21 cellular contexts compared by ENCODE assay signal in the genomic region with DNA sequence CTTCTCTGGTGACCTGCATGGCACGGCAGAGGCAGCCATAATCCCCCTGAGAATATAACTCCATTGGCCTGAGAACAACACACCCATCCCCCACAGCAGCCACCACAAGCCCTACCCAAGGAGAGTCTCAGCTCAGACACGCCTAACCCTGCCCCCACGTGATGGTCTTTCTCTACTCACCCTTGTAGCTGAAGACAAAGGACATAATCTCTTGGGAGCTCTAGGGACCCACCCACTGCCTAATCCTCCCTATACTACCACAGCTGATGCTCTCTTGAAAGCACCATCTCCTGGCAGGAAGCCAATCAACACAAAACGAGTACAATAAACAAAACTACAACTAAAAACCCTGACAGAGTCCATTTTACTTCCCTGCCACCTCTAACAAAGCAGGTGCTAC. TPM values are rescaled to one million over a fixed set of nuclear protein-coding genes. Genes with fewer than 3 reads are reported as not detected.
DNase-seq lines count a peak whose midpoint lies in the region; ATAC-seq and TF ChIP-seq lines count a peak whose summit lies in the region.
"Had no signal": no experiment of that assay in that cellular context is flagged by ENCODE, and none has a peak within 500 bp of the region (broad histone marks: within the 10 kb centered on the region; RNA-seq: fewer than 3 reads in every experiment).

No MANE protein-coding gene starts in this region.

- H3K36me3 Mint-ChIP-seq in endodermal cell (ENCODE audit: low read depth) (peaks cover 4% of the 10 kb centered on the region), nephron progenitor cell (ENCODE audit: low read depth) (no peaks in the 10 kb centered on the region)
- H3K36me3 Mint-ChIP-seq: activated naive CD8-positive, alpha-beta T cell treated with anti-CD3 and anti-CD28 coated beads, Interleukin-2, amount 10 ng/mL, durations not matched to agents 7 days and 5 days had no signal

- H3K27ac Mint-ChIP-seq in endodermal cell (peak overlapping the region; percentile 69), nephron progenitor cell (no peak overlapping the region)
- H3K27ac Mint-ChIP-seq: activated CD4-positive, alpha-beta T cell treated with anti-CD3 and anti-CD28 coated beads, Interleukin-2, amount 10 ng/mL, durations not matched to agents 24 days and 14 days; activated naive CD8-positive, alpha-beta T cell treated with anti-CD3 and anti-CD28 coated beads, Interleukin-2, amount 10 ng/mL, durations not matched to agents 7 days and 5 days; activated T-helper 2 cell treated with anti-CD3 and anti-CD28 coated beads, Interferon-gamma antibody, Interleukin-2, Interleukin-4, amounts not matched to agents 10 μg/mL and 5 μg/mL and 100 μg/mL, durations not matched to agents 14 hours and 24 hours and 36 hours; effector memory CD8-positive, alpha-beta T cell had no signal

- H3K27ac ChIP-seq in HEK293 (ENCODE audit: extremely low read depth, low read depth, low read length) (peak overlapping the region; percentile 85), endodermal cell (ENCODE audit: low read depth, low read length) (no peak overlapping the region)
- H3K27ac ChIP-seq: RWPE1, upper lobe of left lung had no signal

- no peak overlapping the region for H3K4me3 ChIP-seq in HEK293 (ENCODE audit: low read depth, low read length)
- peak overlapping the region; percentile 2 for H3K4me3 ChIP-seq in endodermal cell (ENCODE audit: low read length)
- H3K4me3 ChIP-seq: lung, upper lobe of left lung had no signal

- peaks cover 4% of the 10 kb centered on the region for H3K27me3 Mint-ChIP-seq in endodermal cell (ENCODE audit: insufficient read depth)
- no peaks in the 10 kb centered on the region for H3K27me3 Mint-ChIP-seq in nephron progenitor cell (ENCODE audit: low read depth, poor library complexity)
- H3K27me3 Mint-ChIP-seq: activated CD4-positive, alpha-beta T cell treated with anti-CD3 and anti-CD28 coated beads, Interleukin-2, amount 10 ng/mL, durations not matched to agents 24 days and 14 days had no signal

- no peak overlapping the region for H3K4me3 Mint-ChIP-seq in endodermal cell
- H3K4me3 Mint-ChIP-seq in nephron progenitor cell, result no peak overlapping the region
- H3K4me3 Mint-ChIP-seq: activated CD4-positive, alpha-beta T cell treated with anti-CD3 and anti-CD28 coated beads, Interleukin-2, amount 10 ng/mL, durations not matched to agents 24 days and 14 days; activated naive CD8-positive, alpha-beta T cell treated with anti-CD3 and anti-CD28 coated beads, Interleukin-2, amount 10 ng/mL, durations not matched to agents 7 days and 5 days; effector memory CD8-positive, alpha-beta T cell had no signal

- no peaks in the 10 kb centered on the region for H3K27me3 ChIP-seq in endodermal cell (ENCODE audit: control insufficient read depth, insufficient read depth, low read length, poor library complexity, severe bottlenecking)
- H3K27me3 ChIP-seq: upper lobe of left lung had no signal

- DNase-seq in DMS153 (lab: John Stamatoyannopoulos, UW), result peak; percentile 82
- DNase-seq in NCI-H748 (lab: John Stamatoyannopoulos, UW; ENCODE audit: unreplicated experiment), result peak; percentile 92
- peak; percentile 71 for DNase-seq in endodermal cell
- DNase-seq in nephron progenitor cell, result no peak
- DNase-seq in AG08395 (ENCODE audit: low spot score), result no peak
- DNase-seq: activated CD4-positive, alpha-beta T cell treated with anti-CD3 and anti-CD28 coated beads, Interleukin-2, amount 10 ng/mL, durations not matched to agents 24 days and 14 days; activated naive CD8-positive, alpha-beta T cell treated with anti-CD3 and anti-CD28 coated beads, Interleukin-2, amount 10 ng/mL, durations not matched to agents 7 days and 5 days; AML-193; effector memory CD8-positive, alpha-beta T cell; kidney; NCI-H2081 treated with DMSO at 0.1 percent for 48 hours; right cardiac atrium; stimulated activated CD8-positive, alpha-beta memory T cell treated with anti-CD3 and anti-CD28 coated beads, Interleukin-4, amount 100 ng/mL, for 48 hours; SW 1271; upper lobe of left lung had no signal

- peaks cover 24% of the 10 kb centered on the region for H3K9me3 Mint-ChIP-seq in endodermal cell
- H3K9me3 Mint-ChIP-seq in nephron progenitor cell, result peaks cover 45% of the 10 kb centered on the region
- H3K9me3 Mint-ChIP-seq: activated CD4-positive, alpha-beta T cell treated with anti-CD3 and anti-CD28 coated beads, Interleukin-2, amount 10 ng/mL, durations not matched to agents 24 days and 14 days; activated T-helper 2 cell treated with anti-CD3 and anti-CD28 coated beads, Interferon-gamma antibody, Interleukin-2, Interleukin-4, amounts not matched to agents 10 μg/mL and 5 μg/mL and 100 μg/mL, durations not matched to agents 14 hours and 24 hours and 36 hours had no signal

- no peak for TF ChIP-seq CTCF in HEK293 (tag by site-specific recombination; IDR thresholded peaks at IDR 0.05)
- TF ChIP-seq CTCF in endodermal cell (conservative IDR thresholded peaks at IDR 0.05), result no peak
- TF ChIP-seq CTCF in nephron progenitor cell (IDR thresholded peaks at IDR 0.05), result no peak

- H3K36me3 ChIP-seq in HEK293 (ENCODE audit: control insufficient read depth in 2 of 2, insufficient read depth in 1 of 2, low read length in 2 of 2) (no peaks in the 10 kb centered on the region), endodermal cell (ENCODE audit: control insufficient read depth, insufficient read depth, low read length) (no peaks in the 10 kb centered on the region)
- H3K36me3 ChIP-seq: upper lobe of left lung had no signal

- H3K4me1 ChIP-seq in HEK293 (ENCODE audit: control insufficient read depth, insufficient read depth, low read length) (peaks cover 12% of the 10 kb centered on the region), endodermal cell (ENCODE audit: control insufficient read depth, insufficient read depth, low read length) (no peaks in the 10 kb centered on the region)
- H3K4me1 ChIP-seq: upper lobe of left lung had no signal

- H3K9ac ChIP-seq in endodermal cell (ENCODE audit: extremely low read depth, low read length, poor library complexity, severe bottlenecking), result no peak overlapping the region

- H3K9me3 ChIP-seq in HEK293 (ENCODE audit: control insufficient read depth, insufficient read depth, low read depth, low read length) (no peaks in the 10 kb centered on the region), endodermal cell (ENCODE audit: control insufficient read depth, low read length) (peaks cover 33% of the 10 kb centered on the region)

- ATAC-seq in GM21576 (IDR thresholded peaks at IDR 0.05; ENCODE audit: unreplicated experiment), result no peak
- ATAC-seq: effector memory CD8-positive, alpha-beta T cell; right cardiac atrium had no signal

- CTCF ChIA-PET in HEK293 (lab: Yijun Ruan, JAX), result interaction anchor here (0.6 to 1.7 kb wide), 3 partner anchors 11 to 185 kb away, joined by 4 to 5 read pairs (median 5); no protein-coding TSS in a partner anchor

- POLR2A ChIA-PET in HEK293 (lab: Yijun Ruan, JAX), result interaction anchor here (0.5 kb wide), 1 partner anchor 162 kb away, joined by 4 read pairs; no protein-coding TSS in a partner anchor

- H3K4me1 Mint-ChIP-seq in endodermal cell (peaks cover 11% of the 10 kb centered on the region), nephron progenitor cell (no peaks in the 10 kb centered on the region)
- H3K4me1 Mint-ChIP-seq: activated CD4-positive, alpha-beta T cell treated with anti-CD3 and anti-CD28 coated beads, Interleukin-2, amount 10 ng/mL, durations not matched to agents 24 days and 14 days; activated naive CD8-positive, alpha-beta T cell treated with anti-CD3 and anti-CD28 coated beads, Interleukin-2, amount 10 ng/mL, durations not matched to agents 7 days and 5 days had no signal

- 51 to 57% methylated on average over 1 to 4 of the region's 4 CpGs for WGBS in endodermal cell (ENCODE audit: insufficient coverage in 1 of 2, insufficient read length in 1 of 2), 2 experiments

TF ChIP-seq in HEK293, 187 proteins besides CTCF, POLR2A, EP300 and RAD21 (continues in another document):
- TF ChIP-seq SCRT2 (tag by site-specific recombination; IDR thresholded peaks at IDR 0.05) (no peak), EGR2 (tag by site-specific recombination; IDR thresholded peaks at IDR 0.05; ENCODE audit: low read depth) (peak; percentile 42; the same call in 1 of the 2 replicates), KLF7 (tag by site-specific recombination; IDR thresholded peaks at IDR 0.05; ENCODE audit: borderline replicate concordance) (peak; percentile 34; the same call in 1 of the 2 replicates), KLF9 (tag by site-specific recombination; IDR thresholded peaks at IDR 0.05; ENCODE audit: low read depth) (no peak), FEZF1 (tag by site-specific recombination; IDR thresholded peaks at IDR 0.05) (peak; percentile 75), ZNF837 (tag by site-specific recombination; IDR thresholded peaks at IDR 0.05) (no peak), YY2 (tag by site-specific recombination; IDR thresholded peaks at IDR 0.05) (peak; percentile 32; the same call in 1 of the 2 replicates), ZNF335 (tag by site-specific recombination; conservative IDR thresholded peaks at IDR 0.05) (0 out of 2 replicates have a peak, but pooled peaks have one; percentile 17), WT1 (tag by site-specific recombination; IDR thresholded peaks at IDR 0.05) (peak; percentile 85), ZFHX2 (tag by site-specific recombination; conservative IDR thresholded peaks at IDR 0.05) (peak; percentile 37), SETDB1 (IDR thresholded peaks at IDR 0.05; ENCODE audit: insufficient read length, low read length) (peak; percentile 7), KLF1 (tag by site-specific recombination; IDR thresholded peaks at IDR 0.05) (peak; percentile 91)
- TF ChIP-seq, protein P1, sequence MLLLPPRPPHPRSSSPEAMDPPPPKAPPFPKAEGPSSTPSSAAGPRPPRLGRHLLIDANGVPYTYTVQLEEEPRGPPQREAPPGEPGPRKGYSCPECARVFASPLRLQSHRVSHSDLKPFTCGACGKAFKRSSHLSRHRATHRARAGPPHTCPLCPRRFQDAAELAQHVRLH (tag by site-specific recombination; IDR thresholded peaks at IDR 0.05), result 0 out of 2 replicates have a peak, but pooled peaks have one; percentile 44
- TF ChIP-seq, protein P2, sequence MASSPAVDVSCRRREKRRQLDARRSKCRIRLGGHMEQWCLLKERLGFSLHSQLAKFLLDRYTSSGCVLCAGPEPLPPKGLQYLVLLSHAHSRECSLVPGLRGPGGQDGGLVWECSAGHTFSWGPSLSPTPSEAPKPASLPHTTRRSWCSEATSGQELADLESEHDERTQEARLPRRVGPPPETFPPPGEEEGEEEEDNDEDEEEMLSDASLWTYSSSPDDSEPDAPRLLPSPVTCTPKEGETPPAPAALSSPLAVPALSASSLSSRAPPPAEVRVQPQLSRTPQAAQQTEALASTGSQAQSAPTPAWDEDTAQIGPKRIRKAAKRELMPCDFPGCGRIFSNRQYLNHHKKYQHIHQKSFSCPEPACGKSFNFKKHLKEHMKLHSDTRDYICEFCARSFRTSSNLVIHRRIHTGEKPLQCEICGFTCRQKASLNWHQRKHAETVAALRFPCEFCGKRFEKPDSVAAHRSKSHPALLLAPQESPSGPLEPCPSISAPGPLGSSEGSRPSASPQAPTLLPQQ (tag by site-specific recombination; IDR thresholded peaks at IDR 0.05), result peak; percentile 64; the same call in 1 of the 2 replicates

RNA-seq across cellular contexts. Expression of a gene that starts 30.7 kb away (rescaled TPM):
- total RNA-seq in endodermal cell, result under 1 TPM; 0.07 to 0.11 TPM
- 0.21 TPM for polyA plus RNA-seq in endodermal cell (2013, experiment 1 of 2)
- not detected for polyA plus RNA-seq in endodermal cell (2013, experiment 2 of 2)
- total RNA-seq: activated CD4-positive, alpha-beta T cell treated with anti-CD3 and anti-CD28 coated beads, Interleukin-2, amount 10 ng/mL, durations not matched to agents 24 days and 14 days; activated T-helper 2 cell treated with anti-CD3 and anti-CD28 coated beads, Interferon-gamma antibody, Interleukin-2, Interleukin-4, amounts not matched to agents 10 μg/mL and 5 μg/mL and 100 μg/mL, durations not matched to agents 14 hours and 24 hours and 36 hours; chondrocyte; right cardiac atrium had no signal

Comparison
In these comparisons a context has a peak if more than half of its experiments do, and no peak if none do; other contexts are left out.
1. DNase-seq: peak in DMS153 (single experiment), NCI-H748 (single experiment) and endodermal cell (single experiment); none in nephron progenitor cell (single experiment) and AG08395 (single experiment).